Comparison of ENCODE assay signal across 8 cellular contexts in the genomic region with DNA sequence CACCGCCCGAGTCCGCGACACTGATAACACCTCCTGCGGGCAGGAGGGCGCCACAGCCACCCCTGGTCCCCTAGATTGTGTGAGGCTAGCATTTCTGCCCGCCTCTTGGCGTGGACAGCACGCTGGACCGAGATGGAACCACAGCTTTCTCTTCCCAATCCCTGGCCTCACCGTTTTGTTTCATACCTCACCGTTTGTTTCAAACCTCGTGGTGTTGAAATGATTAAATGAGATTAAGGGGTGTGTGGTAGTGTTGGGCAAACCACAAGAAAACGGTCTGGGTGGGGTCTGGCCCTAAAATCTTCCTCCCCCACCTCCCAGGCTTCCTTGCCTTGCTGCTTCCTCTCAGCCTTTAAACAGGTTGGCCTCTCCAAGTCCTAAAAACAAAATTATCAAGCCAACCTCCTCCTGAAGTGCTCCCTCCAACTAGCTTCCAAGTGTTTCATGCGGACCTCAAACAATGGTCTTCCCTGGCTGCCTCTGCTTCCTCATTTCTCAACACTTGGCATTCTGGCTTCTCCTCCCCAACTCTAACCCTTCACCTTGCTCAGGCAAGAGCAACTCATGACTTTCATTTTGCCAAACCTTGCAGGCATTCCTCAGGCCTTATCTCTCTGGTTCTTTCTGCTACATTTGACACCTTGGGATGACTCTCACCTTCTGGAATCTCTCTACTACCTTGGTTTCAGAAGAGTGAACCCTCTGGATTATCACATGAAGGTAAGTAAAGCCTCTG. TPM values are rescaled to one million over a fixed set of nuclear protein-coding genes. Genes with fewer than 3 reads are reported as not detected.
DNase-seq lines count a peak whose midpoint lies in the region; ATAC-seq and TF ChIP-seq lines count a peak whose summit lies in the region.

No MANE protein-coding gene starts in this region.

- DNase-seq in 8988T (peak; percentile 21), HPDE6-E6E7 (ENCODE audit: extremely low spot score) (peak; percentile 49), left lobe of liver (ENCODE audit: low spot score) (no peak), vagina (ENCODE audit: extremely low spot score in 2 of 2) (no peak), NK-92 (lab: John Stamatoyannopoulos, UW; ENCODE audit: unreplicated experiment) (no peak), DMS53 treated with DMSO at 0.1 percent for 48 hours (lab: John Stamatoyannopoulos, UW; ENCODE audit: unreplicated experiment) (no peak), cerebellar cortex (ENCODE audit: low spot score) (no peak)
- peak in 1 of 2 donors; percentile 58 for DNase-seq in activated naive CD4-positive, alpha-beta T cell treated with anti-CD3 and anti-CD28 coated beads, Interleukin-2, amount 50 U/mL, for 72 hours (ENCODE audit: low spot score in 2 of 2)

- H3K36me3 Mint-ChIP-seq in activated naive CD4-positive, alpha-beta T cell treated with anti-CD3 and anti-CD28 coated beads, Interleukin-2, amount 50 U/mL, for 72 hours = peaks cover 29 to 31% of the 10 kb centered on the region in 2 donors

- no peak for TF ChIP-seq CTCF in vagina (IDR thresholded peaks at IDR 0.05)

- no peaks in the 10 kb centered on the region for H3K9me3 ChIP-seq in vagina

- no peak for TF ChIP-seq POLR2A in vagina (IDR thresholded peaks at IDR 0.05)

- H3K9me3 Mint-ChIP-seq in activated naive CD4-positive, alpha-beta T cell treated with anti-CD3 and anti-CD28 coated beads, Interleukin-2, amount 50 U/mL, for 72 hours = peaks cover 7 to 8% of the 10 kb centered on the region in 2 donors

- peak overlapping the region; percentile 3 to 92 for H3K27ac Mint-ChIP-seq in activated naive CD4-positive, alpha-beta T cell treated with anti-CD3 and anti-CD28 coated beads, Interleukin-2, amount 50 U/mL, for 72 hours

- H3K36me3 ChIP-seq in vagina = no peaks in the 10 kb centered on the region

- H3K4me3 ChIP-seq in vagina = peak overlapping the region; percentile 59 to 83

- peak overlapping the region; percentile 84 for H3K27ac ChIP-seq in vagina

- peaks cover 34% of the 10 kb centered on the region for H3K4me1 ChIP-seq in vagina

- intact Hi-C loops in vagina (cut with DNase I) = loop anchor here (5.0 kb wide), 1 partner anchor 94 kb away; no protein-coding TSS in a partner anchor

- no peak for ATAC-seq in activated naive CD4-positive, alpha-beta T cell treated with anti-CD3 and anti-CD28 coated beads, Interleukin-2, amount 50 U/mL, for 72 hours
- ATAC-seq in left lobe of liver = peak; percentile 17

- no peaks in the 10 kb centered on the region for H3K27me3 ChIP-seq in vagina

RNA-seq across cellular contexts. Expression of gene ATP13A3, which starts 1.4 kb away (rescaled TPM):
- total RNA-seq in activated naive CD4-positive, alpha-beta T cell treated with anti-CD3 and anti-CD28 coated beads, Interleukin-2, amount 50 U/mL, for 72 hours = 100 to 1,000 TPM; 106 to 141 TPM
- total RNA-seq in left lobe of liver = 141 TPM
- 57.7 TPM for total RNA-seq in vagina

Comparison
In these comparisons a context has a peak if more than half of its experiments do, and no peak if none do; other contexts are left out.
1. DNase-seq: peak in 8988T (single experiment) and HPDE6-E6E7 (single experiment); none in left lobe of liver (single experiment), vagina (0 of 2), NK-92 (single experiment), DMS53 treated with DMSO at 0.1 percent for 48 hours (single experiment) and cerebellar cortex (single experiment).